Comparison of ENCODE assay signal across 14 cellular contexts in genomic region chr7:96441551-96442104, GRCh38.
DNase-seq lines count a peak whose midpoint lies in the region; ATAC-seq and TF ChIP-seq lines count a peak whose summit lies in the region.
"Had no signal": no experiment of that assay in that cellular context is flagged by ENCODE, and none has a peak within 500 bp of the region (broad histone marks: within the 10 kb centered on the region; RNA-seq: fewer than 3 reads in every experiment).

No MANE protein-coding gene starts in this region.

- peak overlapping the region; percentile 5 for H3K4me3 Mint-ChIP-seq in type B pancreatic cell
- H3K4me3 Mint-ChIP-seq: CD4-positive, CD25-positive, alpha-beta regulatory T cell had no signal

- intact Hi-C loops in Right ventricle myocardium inferior (cut with DNase I) (no loop called here), cardiac septum (cut with DNase I) (loop anchor here (10.0 kb wide), 1 partner anchor 63 kb away; no protein-coding TSS in a partner anchor), left ventricle myocardium superior (cut with micrococcal nuclease) (no loop called here)

- peaks cover 7% of the 10 kb centered on the region for H3K4me1 Mint-ChIP-seq in type B pancreatic cell (ENCODE audit: unreplicated experiment)
- H3K4me1 Mint-ChIP-seq: CD4-positive, CD25-positive, alpha-beta regulatory T cell had no signal

- DNase-seq in Right ventricle myocardium inferior (ENCODE audit: missing footprints): no peak
- no peak for DNase-seq in cardiac septum (ENCODE audit: low spot score)
- peak; percentile 93 for DNase-seq in NCI-H2227 treated with DMSO at 0.1 percent for 48 hours (lab: John Stamatoyannopoulos, UW)
- DNase-seq in left ventricle myocardium superior: no peak
- no peak for DNase-seq in type B pancreatic cell (ENCODE audit: extremely low spot score, unreplicated experiment)
- no peak for DNase-seq in LoVo (ENCODE audit: low spot score)
- no peak for DNase-seq in NCI-H146 (lab: John Stamatoyannopoulos, UW)
- DNase-seq: ACHN; CD4-positive, CD25-positive, alpha-beta regulatory T cell; DMS53; GF-D8; GM23248; H7 had no signal

- H3K9me3 Mint-ChIP-seq in type B pancreatic cell: no peaks in the 10 kb centered on the region

- TF ChIP-seq CTCF in type B pancreatic cell (conservative IDR thresholded peaks at IDR 0.05): no peak

- no peaks in the 10 kb centered on the region for H3K27me3 Mint-ChIP-seq in type B pancreatic cell

- H3K27ac Mint-ChIP-seq in type B pancreatic cell: no peak overlapping the region
- H3K27ac Mint-ChIP-seq: CD4-positive, CD25-positive, alpha-beta regulatory T cell had no signal

- ATAC-seq in Right ventricle myocardium inferior (peak; percentile 59), left ventricle myocardium superior (peak; percentile 82), GM18873 (IDR thresholded peaks at IDR 0.05; ENCODE audit: low FRiP score, unreplicated experiment) (no peak)

- H3K36me3 Mint-ChIP-seq in type B pancreatic cell: no peaks in the 10 kb centered on the region
- H3K36me3 Mint-ChIP-seq: CD4-positive, CD25-positive, alpha-beta regulatory T cell had no signal
